16 cellular contexts compared by ENCODE assay signal in the genomic region with DNA sequence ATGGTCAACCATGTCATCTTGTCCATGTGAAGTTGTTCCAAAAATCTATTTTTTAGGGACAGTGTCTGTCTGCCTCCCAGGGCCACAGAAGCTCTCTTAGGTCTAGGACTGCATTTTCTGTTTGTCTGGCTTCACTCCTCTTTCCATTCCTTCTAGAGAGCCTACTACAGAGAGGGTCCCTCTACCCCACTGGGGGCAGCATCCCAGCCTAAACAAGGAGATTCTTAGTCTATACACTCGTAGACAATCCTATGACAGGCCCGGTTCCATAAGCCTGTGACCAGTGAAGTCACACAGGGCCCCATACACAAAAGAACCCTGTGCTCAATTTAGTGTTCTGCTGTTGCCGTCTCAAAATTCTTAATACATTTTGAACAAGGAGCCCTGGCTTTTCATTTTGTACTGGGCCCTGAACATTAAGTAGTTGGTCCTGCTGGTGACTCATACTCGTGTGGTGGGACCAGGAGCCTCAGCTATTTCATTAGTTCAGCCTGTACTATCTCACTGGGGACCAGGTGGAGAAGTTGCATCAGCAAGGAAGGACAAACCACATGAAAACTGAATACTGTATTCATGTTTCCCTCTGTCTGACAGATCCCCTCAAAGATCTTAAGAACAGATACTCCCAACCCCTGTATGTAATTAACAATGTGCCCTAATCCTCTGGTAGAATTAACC. TPM values are rescaled to one million over a fixed set of nuclear protein-coding genes. Genes with fewer than 3 reads are reported as not detected.
DNase-seq lines count a peak whose midpoint lies in the region; TF ChIP-seq lines count a peak whose summit lies in the region.
"Had no signal": no experiment of that assay in that cellular context is flagged by ENCODE, and none has a peak within 500 bp of the region (broad histone marks: within the 10 kb centered on the region; RNA-seq: fewer than 3 reads in every experiment).

No MANE protein-coding gene starts in this region.

- H3K36me3 Mint-ChIP-seq in glutamatergic neuron (ENCODE audit: unreplicated experiment): no peaks in the 10 kb centered on the region
- H3K36me3 Mint-ChIP-seq: CD4-positive, alpha-beta memory T cell had no signal

- POLR2A ChIA-PET in AG04450 (lab: Yijun Ruan, JAX) (no interaction called here), HEK293 (lab: Yijun Ruan, JAX) (no interaction called here)

- CTCF ChIA-PET in AG04450 (lab: Charles Lee) (interaction anchor here (0.9 to 2.2 kb wide), 6 partner anchors 29 to 238 kb away, joined by 3 to 9 read pairs (median 6); partner anchors contain the start of gene STMP1), HEK293 (lab: Yijun Ruan, JAX) (interaction anchor here (0.6 to 1.5 kb wide), 2 partner anchors 13 to 25 kb away, joined by 3 read pairs; no protein-coding TSS in a partner anchor)

- TF ChIP-seq CTCF in AG04450 (IDR thresholded peaks at IDR 0.05; ENCODE audit: low read depth, low read length) (no peak), HEK293 (tag by site-specific recombination; IDR thresholded peaks at IDR 0.05) (no peak), glutamatergic neuron (IDR thresholded peaks at IDR 0.05; ENCODE audit: partially characterized antibody, unreplicated experiment) (no peak)

- peaks cover 7% of the 10 kb centered on the region for H3K9me3 Mint-ChIP-seq in glutamatergic neuron (ENCODE audit: unreplicated experiment)

- H3K4me1 Mint-ChIP-seq in glutamatergic neuron (ENCODE audit: low read depth, unreplicated experiment): peaks cover 38% of the 10 kb centered on the region
- H3K4me1 Mint-ChIP-seq: CD4-positive, alpha-beta memory T cell had no signal

- H3K27ac Mint-ChIP-seq in glutamatergic neuron (ENCODE audit: unreplicated experiment): peak overlapping the region; percentile 34
- H3K27ac Mint-ChIP-seq: CD4-positive, alpha-beta memory T cell had no signal

- H3K27me3 ChIP-seq in AG04450 (ENCODE audit: control insufficient read depth, insufficient read depth, low read length) (peaks cover 5% of the 10 kb centered on the region), adipocyte (replicated peaks; ENCODE audit: control insufficient read depth, insufficient read depth, low read length) (no peaks in the 10 kb centered on the region)
- H3K27me3 ChIP-seq: adrenal gland, heart right ventricle, testis had no signal

- H3K4me3 ChIP-seq in AG04450 (ENCODE audit: low read depth, low read length): no peak overlapping the region
- no peak overlapping the region for H3K4me3 ChIP-seq in HEK293 (ENCODE audit: low read depth, low read length)
- no peak overlapping the region for H3K4me3 ChIP-seq in adipocyte (ENCODE audit: low read length)
- H3K4me3 ChIP-seq: adrenal gland, heart right ventricle, testis had no signal

- no peaks in the 10 kb centered on the region for H3K27me3 Mint-ChIP-seq in glutamatergic neuron (ENCODE audit: unreplicated experiment)

- H3K4me1 ChIP-seq in HEK293 (ENCODE audit: control insufficient read depth, insufficient read depth, low read length) (no peaks in the 10 kb centered on the region; the same call in 1 of the 2 replicates), adipocyte (ENCODE audit: control insufficient read depth, insufficient read depth, low read length) (peaks cover 21% of the 10 kb centered on the region)
- H3K4me1 ChIP-seq: adrenal gland had no signal

- H3K27ac ChIP-seq in AG04450 (ENCODE audit: low read depth, low read length) (no peak overlapping the region), HEK293 (ENCODE audit: extremely low read depth, low read depth, low read length) (no peak overlapping the region), caudate nucleus (ENCODE audit: low read depth, low read length) (no peak overlapping the region)

- H3K4me3 Mint-ChIP-seq in glutamatergic neuron (ENCODE audit: unreplicated experiment): no peak overlapping the region
- H3K4me3 Mint-ChIP-seq: CD4-positive, alpha-beta memory T cell had no signal

- H3K9ac ChIP-seq in adipocyte (ENCODE audit: low read length): no peak overlapping the region

- no peaks in the 10 kb centered on the region for H3K9me3 ChIP-seq in AG04450 (ENCODE audit: control insufficient read depth, insufficient read depth, low read length)
- no peaks in the 10 kb centered on the region for H3K9me3 ChIP-seq in HEK293 (ENCODE audit: control insufficient read depth, insufficient read depth, low read depth, low read length)
- no peaks in the 10 kb centered on the region for H3K9me3 ChIP-seq in adipocyte (ENCODE audit: control insufficient read depth, low read length)
- H3K9me3 ChIP-seq: adrenal gland, heart right ventricle, testis had no signal

- DNase-seq in AG04450 (ENCODE audit: low read depth, low spot score) (peak; percentile 37), adipocyte (ENCODE audit: low read depth) (peak; percentile 50), glutamatergic neuron (no peak), caudate nucleus (lab: John Stamatoyannopoulos, UW) (no peak), hypothalamus (lab: John Stamatoyannopoulos, UW) (no peak), 8988T (no peak)
- DNase-seq in activated CD4-positive, alpha-beta T cell treated with anti-CD3 and anti-CD28 coated beads, Interleukin-2, amount 50 U/mL, for 48 hours: no peak
- DNase-seq: activated CD4-positive, alpha-beta T cell treated with anti-CD3 and anti-CD28 coated beads, Interleukin-2, amount 50 U/mL, for 4 hours; adrenal gland; CD4-positive, alpha-beta memory T cell; heart right ventricle; NCI-H1105; stimulated activated CD4-positive, alpha-beta T cell treated with anti-CD3 and anti-CD28 coated beads, Interleukin-4, amount 100 ng/mL, for 24 hours; testis had no signal

- H3K36me3 ChIP-seq in HEK293 (ENCODE audit: control insufficient read depth in 2 of 2, insufficient read depth in 1 of 2, low read length in 2 of 2) (no peaks in the 10 kb centered on the region), adipocyte (ENCODE audit: control insufficient read depth, insufficient read depth, low read length, severe bottlenecking) (no peaks in the 10 kb centered on the region)
- H3K36me3 ChIP-seq: adrenal gland, heart right ventricle had no signal

TF ChIP-seq in HEK293, 187 proteins besides CTCF, POLR2A, EP300 and RAD21 (continues in another document):
- TF ChIP-seq ZNF473 (tag by site-specific recombination; IDR thresholded peaks at IDR 0.05): no peak
- no peak for TF ChIP-seq ZNF580 (tag by site-specific recombination; IDR thresholded peaks at IDR 0.05)
- no peak for TF ChIP-seq GLI4 (tag by site-specific recombination; IDR thresholded peaks at IDR 0.05)
- TF ChIP-seq, protein P1, sequence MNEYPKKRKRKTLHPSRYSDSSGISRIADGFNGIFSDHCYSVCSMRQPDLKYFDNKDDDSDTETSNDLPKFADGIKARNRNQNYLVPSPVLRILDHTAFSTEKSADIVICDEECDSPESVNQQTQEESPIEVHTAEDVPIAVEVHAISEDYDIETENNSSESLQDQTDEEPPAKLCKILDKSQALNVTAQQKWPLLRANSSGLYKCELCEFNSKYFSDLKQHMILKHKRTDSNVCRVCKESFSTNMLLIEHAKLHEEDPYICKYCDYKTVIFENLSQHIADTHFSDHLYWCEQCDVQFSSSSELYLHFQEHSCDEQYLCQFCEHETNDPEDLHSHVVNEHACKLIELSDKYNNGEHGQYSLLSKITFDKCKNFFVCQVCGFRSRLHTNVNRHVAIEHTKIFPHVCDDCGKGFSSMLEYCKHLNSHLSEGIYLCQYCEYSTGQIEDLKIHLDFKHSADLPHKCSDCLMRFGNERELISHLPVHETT (tag by site-specific recombination; IDR thresholded peaks at IDR 0.05): no peak
- TF ChIP-seq TRIM28 (IDR thresholded peaks at IDR 0.05; ENCODE audit: borderline replicate concordance, low read length): no peak
- no peak for TF ChIP-seq ZNF518A (tag by site-specific recombination; conservative IDR thresholded peaks at IDR 0.05; ENCODE audit: low read depth)
- no peak for TF ChIP-seq YY1 (tag by site-specific recombination; IDR thresholded peaks at IDR 0.05)
- no peak for TF ChIP-seq HOXD13 (CRISPR knock-in tag; IDR thresholded peaks at IDR 0.05; ENCODE audit: borderline replicate concordance)

RNA-seq across cellular contexts. Expression of gene FAM180A, which starts 23.5 kb away (rescaled TPM):
- polyA plus RNA-seq in AG04450 (2011; rRNA removed): 5.5 TPM in 2 replicates
- polyA minus RNA-seq in AG04450 (2011; rRNA and poly(A)+ RNA removed): 7.1 and 8.8 TPM in 2 replicates
- not detected for total RNA-seq in glutamatergic neuron (ENCODE audit: unreplicated experiment)
- total RNA-seq: CD4-positive, alpha-beta memory T cell had no signal
- polyA plus RNA-seq: CD4-positive, alpha-beta memory T cell; neural cell had no signal

RNA-seq across cellular contexts. Expression of gene SLC13A4, which starts 44.1 kb away (rescaled TPM):
- 0.09 and 0.32 TPM in 2 replicates for polyA plus RNA-seq in AG04450 (2011; rRNA removed)
- polyA minus RNA-seq in AG04450 (2011; rRNA and poly(A)+ RNA removed): 0.05 and 0.65 TPM in 2 replicates
- total RNA-seq in glutamatergic neuron (ENCODE audit: unreplicated experiment): not detected
- total RNA-seq: CD4-positive, alpha-beta memory T cell had no signal

Comparison
In these comparisons a context has a peak if more than half of its experiments do, and no peak if none do; other contexts are left out.
1. DNase-seq: peak in AG04450 (single experiment) and adipocyte (single experiment); none in glutamatergic neuron (single experiment), caudate nucleus (0 of 61), activated CD4-positive, alpha-beta T cell treated with anti-CD3 and anti-CD28 coated beads, Interleukin-2, amount 50 U/mL, for 48 hours (0 of 2), hypothalamus (0 of 51) and 8988T (single experiment).